29 cellular contexts compared by ENCODE assay signal in genomic region chr3:162487138-162487537, GRCh38.
"Had no signal": no experiment of that assay in that cellular context is flagged by ENCODE, and none has a peak within 500 bp of the region (broad histone marks: within the 10 kb centered on the region; RNA-seq: fewer than 3 reads in every experiment).

No MANE protein-coding gene starts in this region.

- ATAC-seq: activated CD4-positive, CD25-positive, alpha-beta regulatory T cell treated with anti-CD3 and anti-CD28 coated beads, Interleukin-2, amount 50 U/mL, for 24 hours; heart right ventricle; left lung; lower lobe of right lung; natural killer cell treated with Interleukin-12 subunit alpha and Interleukin-12 subunit beta and Interleukin-15 and Interleukin-18, amount 100 ng/mL, for 72 hours; stimulated activated naive CD8-positive, alpha-beta T cell treated with anti-CD3 and anti-CD28 coated beads, Interleukin-15, Interleukin-2, amounts not matched to agents 100 U/mL and 50 U/mL, for 24 hours had no signal

- H3K9me3 ChIP-seq: left lung, lower lobe of right lung, right atrium auricular region, testis, transverse colon had no signal

- H3K4me1 Mint-ChIP-seq: activated naive CD4-positive, alpha-beta T cell treated with anti-CD3 and anti-CD28 coated beads, Interleukin-2, amount 10 ng/mL, durations not matched to agents 7 days and 5 days; activated naive CD8-positive, alpha-beta T cell treated with anti-CD3 and anti-CD28 coated beads, Interleukin-2, amount 10 ng/mL, durations not matched to agents 7 days and 5 days had no signal

- H3K27me3 ChIP-seq: dorsolateral prefrontal cortex, heart right ventricle, left lung, right atrium auricular region, testis, transverse colon had no signal

- H3K27me3 Mint-ChIP-seq: activated naive CD4-positive, alpha-beta T cell treated with anti-CD3 and anti-CD28 coated beads, Interleukin-2, amount 10 ng/mL, durations not matched to agents 7 days and 5 days; activated naive CD8-positive, alpha-beta T cell treated with anti-CD3 and anti-CD28 coated beads, Interleukin-2, amount 10 ng/mL, durations not matched to agents 7 days and 5 days; natural killer cell treated with Interleukin-12 subunit alpha and Interleukin-12 subunit beta and Interleukin-15 and Interleukin-18, amount 100 ng/mL, for 72 hours had no signal

- H3K27ac Mint-ChIP-seq: activated naive CD4-positive, alpha-beta T cell treated with anti-CD3 and anti-CD28 coated beads, Interleukin-2, amount 10 ng/mL, durations not matched to agents 7 days and 5 days; activated naive CD8-positive, alpha-beta T cell treated with anti-CD3 and anti-CD28 coated beads, Interleukin-2, amount 10 ng/mL, durations not matched to agents 7 days and 5 days; activated T-helper 1 cell treated with anti-CD3 and anti-CD28 coated beads, Interleukin-12 subunit alpha, Interleukin-12 subunit beta, Interleukin-2, Interleukin-4 antibody, amounts not matched to agents 30 ng/mL and 10 ng/mL and 1 ng/mL, durations not matched to agents 14 hours and 24 hours and 36 hours; natural killer cell treated with Interleukin-12 subunit alpha and Interleukin-12 subunit beta and Interleukin-15 and Interleukin-18, amount 100 ng/mL, for 72 hours; T-helper 1 cell treated with Interleukin-12 subunit alpha and Interleukin-12 subunit beta and Interleukin-4 antibody, amounts not matched to agents 30 μg/mL and 1 μg/mL, for 36 hours had no signal

- H3K4me3 ChIP-seq: coronary artery, dorsolateral prefrontal cortex, heart right ventricle, left lung, lower lobe of right lung, right atrium auricular region, testis, transverse colon had no signal

- H3K4me3 Mint-ChIP-seq: activated naive CD4-positive, alpha-beta T cell treated with anti-CD3 and anti-CD28 coated beads, Interleukin-2, amount 10 ng/mL, durations not matched to agents 7 days and 5 days; activated naive CD8-positive, alpha-beta T cell treated with anti-CD3 and anti-CD28 coated beads, Interleukin-2, amount 10 ng/mL, durations not matched to agents 7 days and 5 days; activated T-helper 1 cell treated with anti-CD3 and anti-CD28 coated beads, Interleukin-12 subunit alpha, Interleukin-12 subunit beta, Interleukin-2, Interleukin-4 antibody, amounts not matched to agents 30 ng/mL and 10 ng/mL and 1 ng/mL, durations not matched to agents 14 hours and 24 hours and 36 hours; natural killer cell treated with Interleukin-12 subunit alpha and Interleukin-12 subunit beta and Interleukin-15 and Interleukin-18, amount 100 ng/mL, for 72 hours; T-helper 1 cell treated with Interleukin-12 subunit alpha and Interleukin-12 subunit beta and Interleukin-4 antibody, amounts not matched to agents 30 μg/mL and 1 μg/mL, for 36 hours had no signal

- FAIRE-seq: islet of Langerhans had no signal

- H3K36me3 Mint-ChIP-seq: activated naive CD4-positive, alpha-beta T cell treated with anti-CD3 and anti-CD28 coated beads, Interleukin-2, amount 10 ng/mL, durations not matched to agents 7 days and 5 days; activated naive CD8-positive, alpha-beta T cell treated with anti-CD3 and anti-CD28 coated beads, Interleukin-2, amount 10 ng/mL, durations not matched to agents 7 days and 5 days; natural killer cell treated with Interleukin-12 subunit alpha and Interleukin-12 subunit beta and Interleukin-15 and Interleukin-18, amount 100 ng/mL, for 72 hours had no signal

- H3K36me3 ChIP-seq: heart right ventricle, left lung, lower lobe of right lung, right atrium auricular region, transverse colon, WERI-Rb-1 had no signal

- H3K4me1 ChIP-seq: heart right ventricle, left lung, lower lobe of right lung, right atrium auricular region, testis, transverse colon had no signal

- DNase-seq: activated CD4-positive, alpha-beta T cell treated with anti-CD3 and anti-CD28 coated beads for 48 hours; activated CD4-positive, alpha-beta T cell treated with anti-CD3 and anti-CD28 coated beads, Interleukin-2, amount 50 U/mL, for 48 hours; activated CD8-positive, alpha-beta memory T cell treated with anti-CD3 and anti-CD28 coated beads, Interleukin-2, amount 50 U/mL, for 4 hours; activated effector memory CD4-positive, alpha-beta T cell treated with anti-CD3 and anti-CD28 coated beads, Interleukin-2, amount 50 U/mL, for 16 hours; activated naive CD4-positive, alpha-beta T cell treated with anti-CD3 and anti-CD28 coated beads, Interleukin-2, amount 10 ng/mL, durations not matched to agents 7 days and 5 days; activated naive CD8-positive, alpha-beta T cell treated with anti-CD3 and anti-CD28 coated beads, Interleukin-2, amount 10 ng/mL, durations not matched to agents 7 days and 5 days; activated T-cell treated with anti-CD3 and anti-CD28 coated beads, Interleukin-2, amount 50 U/mL, for 1 hour; amygdala; dorsolateral prefrontal cortex; effector memory CD4-positive, alpha-beta T cell; erythroblast; foreskin melanocyte; heart right ventricle; left lung; lower lobe of right lung; mesendoderm; stimulated activated CD4-positive, alpha-beta T cell treated with anti-CD3 and anti-CD28 coated beads, Interleukin-4, amount 100 ng/mL, for 1 hour; stimulated activated naive CD8-positive, alpha-beta T cell treated with anti-CD3 and anti-CD28 coated beads, Interleukin-15, Interleukin-2, amounts not matched to agents 100 U/mL and 50 U/mL, for 24 hours; T-helper 9 cell; testis; transverse colon; WERI-Rb-1 had no signal

- H3K27ac ChIP-seq: coronary artery, dorsolateral prefrontal cortex, heart right ventricle, left lung, lower lobe of right lung, right atrium auricular region, testis, transverse colon, WERI-Rb-1 had no signal
